27 cellular contexts compared by ENCODE assay signal in genomic region chr9:93801581-93802284, GRCh38.
"Had no signal": no experiment of that assay in that cellular context is flagged by ENCODE, and none has a peak within 500 bp of the region (broad histone marks: within the 10 kb centered on the region; RNA-seq: fewer than 3 reads in every experiment).

No MANE protein-coding gene starts in this region.

- FAIRE-seq: pancreas, small intestine had no signal

- H3K4me1 ChIP-seq: neural progenitor cell, pancreas, psoas muscle, right lobe of liver, sigmoid colon, stomach, thyroid gland, tibial nerve, upper lobe of left lung, uterus had no signal

- H3K36me3 Mint-ChIP-seq: neural progenitor cell; stimulated activated effector memory CD8-positive, alpha-beta T cell treated with anti-CD3 and anti-CD28 coated beads, Interleukin-12 subunit alpha, Interleukin-12 subunit beta, amount 100 ng/mL, for 72 hours had no signal

- H2AFZ ChIP-seq: neural progenitor cell had no signal

- ATAC-seq: naive thymus-derived CD8-positive, alpha-beta T cell; pancreas; psoas muscle; right cardiac atrium; stimulated activated effector memory CD8-positive, alpha-beta T cell treated with anti-CD3 and anti-CD28 coated beads, Interleukin-12 subunit alpha, Interleukin-12 subunit beta, amount 100 ng/mL, for 72 hours; stimulated activated naive B cell treated with anti-CD40 and anti-IgM and Interleukin-4, amounts not matched to agents 10 μg/mL and 1 μg/mL and 100 μg/mL, for 72 hours had no signal

- H3K27ac ChIP-seq: neural progenitor cell, neutrophil, pancreas, psoas muscle, right lobe of liver, sigmoid colon, stomach, thoracic aorta, thyroid gland, tibial nerve, upper lobe of left lung, uterus had no signal

- H3K9ac ChIP-seq: neural progenitor cell had no signal

- H3K36me3 ChIP-seq: neural progenitor cell, neutrophil, pancreas, right lobe of liver, sigmoid colon, stomach, thoracic aorta, thyroid gland, tibial nerve, upper lobe of left lung, uterus had no signal

- H3K4me3 ChIP-seq: neural progenitor cell, pancreas, psoas muscle, right lobe of liver, sigmoid colon, stomach, thoracic aorta, thyroid gland, tibial nerve, upper lobe of left lung, uterus had no signal

- H3K9me3 ChIP-seq: neutrophil, pancreas, right lobe of liver, thoracic aorta, thyroid gland, uterus had no signal

- DNase-seq: naive B cell; naive thymus-derived CD8-positive, alpha-beta T cell; nucleus accumbens; psoas muscle; right cardiac atrium; right lobe of liver; sigmoid colon; small intestine; stimulated activated CD4-positive, alpha-beta T cell treated with anti-CD3 and anti-CD28 coated beads, Interleukin-15, amount 100 ng/mL, for 24 hours; stimulated activated CD4-positive, alpha-beta T cell treated with anti-CD3 and anti-CD28 coated beads, Interleukin-2, amount 100 ng/mL, for 24 hours; stimulated activated CD4-positive, alpha-beta T cell treated with anti-CD3 and anti-CD28 coated beads, Interleukin-2, amount 100 ng/mL, for 48 hours; stimulated activated CD4-positive, alpha-beta T cell treated with anti-CD3 and anti-CD28 coated beads, Interleukin-4, amount 100 ng/mL, for 24 hours; stimulated activated naive B cell treated with anti-CD40 and anti-IgM and Interleukin-4, amounts not matched to agents 10 μg/mL and 1 μg/mL and 100 μg/mL, for 72 hours; stimulated activated naive CD4-positive, alpha-beta T cell treated with Interleukin-2 at 50 U/mL for 16 hours; stomach; thyroid gland; trophoblast cell; uterus had no signal

- H3K27me3 ChIP-seq: neural progenitor cell, pancreas, right lobe of liver, sigmoid colon, thyroid gland, tibial nerve, upper lobe of left lung, uterus had no signal

- H3K4me3 Mint-ChIP-seq: naive B cell; naive thymus-derived CD8-positive, alpha-beta T cell; nephron; neural progenitor cell; stimulated activated effector memory CD8-positive, alpha-beta T cell treated with anti-CD3 and anti-CD28 coated beads, Interleukin-12 subunit alpha, Interleukin-12 subunit beta, amount 100 ng/mL, for 72 hours; stimulated activated naive B cell treated with anti-CD40 and anti-IgM and Interleukin-4, amounts not matched to agents 10 μg/mL and 1 μg/mL and 100 μg/mL, for 72 hours; stimulated activated naive CD8-positive, alpha-beta T cell treated with anti-CD3 and anti-CD28 coated beads, Interleukin-15, Interleukin-2, amounts not matched to agents 100 ng/mL and 50 ng/mL, for 24 hours had no signal

- H3K4me2 ChIP-seq: neural progenitor cell had no signal

- H3K4me1 Mint-ChIP-seq: naive B cell; naive thymus-derived CD8-positive, alpha-beta T cell; nephron; neural progenitor cell; stimulated activated effector memory CD8-positive, alpha-beta T cell treated with anti-CD3 and anti-CD28 coated beads, Interleukin-12 subunit alpha, Interleukin-12 subunit beta, amount 100 ng/mL, for 72 hours; stimulated activated naive B cell treated with anti-CD40 and anti-IgM and Interleukin-4, amounts not matched to agents 10 μg/mL and 1 μg/mL and 100 μg/mL, for 72 hours had no signal

- H3K27ac Mint-ChIP-seq: naive B cell; naive thymus-derived CD8-positive, alpha-beta T cell; nephron; neural progenitor cell; stimulated activated effector memory CD8-positive, alpha-beta T cell treated with anti-CD3 and anti-CD28 coated beads, Interleukin-12 subunit alpha, Interleukin-12 subunit beta, amount 100 ng/mL, for 72 hours; stimulated activated naive B cell treated with anti-CD40 and anti-IgM and Interleukin-4, amounts not matched to agents 10 μg/mL and 1 μg/mL and 100 μg/mL, for 72 hours; stimulated activated naive CD8-positive, alpha-beta T cell treated with anti-CD3 and anti-CD28 coated beads, Interleukin-15, Interleukin-2, amounts not matched to agents 100 ng/mL and 50 ng/mL, for 24 hours had no signal
